ENCODE assay signal across 16 cellular contexts in the genomic region with DNA sequence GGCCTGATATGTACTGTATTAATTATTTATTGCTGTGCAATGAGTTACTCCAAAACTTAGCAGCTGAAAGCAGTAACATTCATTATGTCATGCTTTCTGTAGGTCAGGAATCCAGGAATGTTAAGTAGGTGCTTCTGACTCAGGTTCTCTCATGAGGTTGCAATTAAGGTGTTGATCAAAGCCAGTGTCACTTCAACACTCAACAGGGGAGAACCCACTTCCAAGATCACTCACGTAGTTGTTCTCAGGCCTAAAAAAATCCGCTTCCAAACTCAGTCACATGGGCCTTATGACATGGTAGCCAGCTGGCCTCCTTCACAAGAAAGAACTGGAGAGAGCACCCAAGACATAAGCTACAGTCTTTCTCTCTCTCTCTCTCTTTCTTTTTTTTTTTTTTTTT.
"Had no signal": no experiment of that assay in that cellular context is flagged by ENCODE, and none has a peak within 500 bp of the region (broad histone marks: within the 10 kb centered on the region; RNA-seq: fewer than 3 reads in every experiment).

No MANE protein-coding gene starts in this region.

- H3K27ac ChIP-seq: esophagus squamous epithelium, psoas muscle, sigmoid colon, stomach, upper lobe of left lung had no signal

- H3K36me3 ChIP-seq: esophagus squamous epithelium, sigmoid colon, stomach, upper lobe of left lung had no signal

- DNase-seq: activated CD4-positive, CD25-positive, alpha-beta regulatory T cell treated with anti-CD3 and anti-CD28 coated beads, Interleukin-2, amount 50 U/mL, for 72 hours; activated CD8-positive, alpha-beta memory T cell treated with anti-CD3 and anti-CD28 coated beads for 24 hours; activated CD8-positive, alpha-beta memory T cell treated with anti-CD3 and anti-CD28 coated beads, Interleukin-2, amount 50 U/mL, for 48 hours; activated effector memory CD4-positive, alpha-beta T cell treated with anti-CD3 and anti-CD28 coated beads, Interleukin-2, amount 50 U/mL, for 16 hours; activated naive CD4-positive, alpha-beta T cell treated with anti-CD3 and anti-CD28 coated beads, Interleukin-2, amount 50 U/mL, for 16 hours; activated T-cell treated with anti-CD3 and anti-CD28 coated beads, Interleukin-2, amount 50 U/mL, for 72 hours; effector CD8-positive, alpha-beta T cell; esophagus squamous epithelium; naive thymus-derived CD8-positive, alpha-beta T cell; psoas muscle; sigmoid colon; stimulated activated CD4-positive, alpha-beta T cell treated with anti-CD3 and anti-CD28 coated beads, Interleukin-4, amount 100 ng/mL, for 24 hours; stomach; upper lobe of left lung had no signal

- H3K4me1 ChIP-seq: psoas muscle, upper lobe of left lung had no signal

- ATAC-seq: activated T-cell treated with anti-CD3 and anti-CD28 coated beads, Interleukin-2, amount 50 U/mL, for 72 hours; left lobe of liver; naive thymus-derived CD8-positive, alpha-beta T cell; psoas muscle; stimulated activated effector memory CD8-positive, alpha-beta T cell treated with anti-CD3 and anti-CD28 coated beads, Interleukin-12 subunit alpha, Interleukin-12 subunit beta, amount 100 ng/mL, for 72 hours had no signal

- H3K9me3 ChIP-seq: esophagus squamous epithelium, psoas muscle, sigmoid colon, stomach, upper lobe of left lung had no signal

- H3K4me3 ChIP-seq: esophagus squamous epithelium, psoas muscle, sigmoid colon, stomach, upper lobe of left lung had no signal

- H3K27me3 ChIP-seq: esophagus squamous epithelium, sigmoid colon, stomach, upper lobe of left lung had no signal
